Comparison of ENCODE assay signal across 19 cellular contexts in the genomic region with DNA sequence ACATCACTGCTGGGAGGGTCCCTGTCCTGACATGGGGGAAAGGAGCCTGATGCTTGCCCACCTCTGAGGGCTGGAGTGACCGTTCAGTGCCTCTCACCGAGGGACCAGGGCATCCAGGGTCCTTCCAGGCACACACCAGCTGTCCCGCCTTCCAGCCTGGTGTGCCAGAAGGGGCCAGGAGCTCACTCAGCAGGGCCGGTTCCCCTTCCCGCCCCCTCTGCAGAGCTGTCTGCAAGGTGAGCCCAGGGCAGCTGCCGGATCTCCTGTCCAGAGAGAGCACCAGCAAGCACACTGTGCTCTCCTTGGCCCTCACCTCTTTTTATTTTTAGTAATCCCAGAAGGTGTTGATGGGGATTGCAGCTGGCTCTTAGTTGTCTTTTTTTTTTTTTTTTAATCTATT. TPM values are rescaled to one million over a fixed set of nuclear protein-coding genes. Genes with fewer than 3 reads are reported as not detected.
DNase-seq lines count a peak whose midpoint lies in the region; ATAC-seq and TF ChIP-seq lines count a peak whose summit lies in the region.
"Had no signal": no experiment of that assay in that cellular context is flagged by ENCODE, and none has a peak within 500 bp of the region (broad histone marks: within the 10 kb centered on the region; RNA-seq: fewer than 3 reads in every experiment).

No MANE protein-coding gene starts in this region.

- peaks cover 79% of the 10 kb centered on the region for H3K36me3 ChIP-seq in DND-41 (ENCODE audit: insufficient read depth, low read length)
- H3K36me3 ChIP-seq in gastrocnemius medialis: peaks cover 0 to 10% of the 10 kb centered on the region in 2 donors
- H3K36me3 ChIP-seq in A673 (ENCODE audit: insufficient read depth, low read length, poor library complexity, severe bottlenecking): no peaks in the 10 kb centered on the region

- ATAC-seq in DND-41 (ENCODE audit: insufficient read depth, low read depth): no peak
- ATAC-seq in gastrocnemius medialis: peak; percentile 48 to 58
- ATAC-seq: T-helper 17 cell had no signal

- H3K9me3 ChIP-seq in DND-41 (ENCODE audit: insufficient read depth, low read length, severe bottlenecking) (no peaks in the 10 kb centered on the region), gastrocnemius medialis (no peaks in the 10 kb centered on the region), A673 (ENCODE audit: low read depth, low read length, poor library complexity, severe bottlenecking) (no peaks in the 10 kb centered on the region)
- H3K9me3 ChIP-seq: mucosa of descending colon had no signal

- DNase-seq in DND-41 (no peak), caudate nucleus (lab: John Stamatoyannopoulos, UW) (peak in 1 of 61 donors; percentile 9), left kidney (ENCODE audit: low read depth, low spot score) (peak; percentile 26), gastrocnemius medialis (peak; percentile 87 to 96), NCI-H187 treated with DMSO at 0.1 percent for 48 hours (lab: John Stamatoyannopoulos, UW) (no peak), cerebellum (ENCODE audit: low spot score) (no peak), hippocampal formation (lab: John Stamatoyannopoulos, UW) (no peak), A673 (ENCODE audit: low spot score) (no peak)
- DNase-seq: activated naive CD4-positive, alpha-beta T cell treated with anti-CD3 and anti-CD28 coated beads for 36 hours; COR-L47; GF-D8; Karpas-422; NCI-H1436; NCI-H526; RPMI8226; stimulated activated CD4-positive, alpha-beta T cell treated with anti-CD3 and anti-CD28 coated beads, Interleukin-1b, Interleukin-23, amount 100 ng/mL, for 48 hours; T-helper 17 cell; trophoblast cell had no signal

- no peak for TF ChIP-seq CTCF in DND-41 (IDR thresholded peaks at IDR 0.05; ENCODE audit: borderline replicate concordance, extremely low read depth, low read length, poor library complexity, severe bottlenecking)
- no peak for TF ChIP-seq CTCF in gastrocnemius medialis (IDR thresholded peaks at IDR 0.05 in 4 of 5, conservative IDR thresholded peaks at IDR 0.05 in 1 of 5)
- no peak for TF ChIP-seq CTCF in A673 (conservative IDR thresholded peaks at IDR 0.05; ENCODE audit: low read depth, low read length)

- BruUV-seq in A673 (replicated peaks; lab: Mats Ljungman, UMichigan): no TSS peak

- peaks cover 93% of the 10 kb centered on the region for H3K79me2 ChIP-seq in DND-41 (ENCODE audit: insufficient read depth, low read length)

- H2AFZ ChIP-seq in DND-41 (ENCODE audit: low read depth, low read length): no peak overlapping the region

- POLR2A ChIA-PET in A673 (lab: Charles Lee; ENCODE audit: low non-redundant PET): no interaction called here

- H3K9ac ChIP-seq in DND-41 (ENCODE audit: low read depth, low read length): no peak overlapping the region

- peaks cover 33% of the 10 kb centered on the region for H4K20me1 ChIP-seq in DND-41 (ENCODE audit: insufficient read depth, low read length)

- H3K4me1 ChIP-seq in DND-41 (ENCODE audit: insufficient read depth, low read length) (peaks cover 33% of the 10 kb centered on the region), gastrocnemius medialis (peaks cover 81 to 84% of the 10 kb centered on the region in 2 donors), A673 (ENCODE audit: insufficient read depth, low read length, poor library complexity, severe bottlenecking) (peaks cover 20% of the 10 kb centered on the region)

- H3K27ac ChIP-seq in DND-41 (ENCODE audit: low read length): peak overlapping the region; percentile 32
- peak overlapping the region; percentile 52 for H3K27ac ChIP-seq in caudate nucleus (ENCODE audit: low read depth, low read length)
- peak overlapping the region; percentile 86 to 99 (median 92) for H3K27ac ChIP-seq in gastrocnemius medialis
- no peak overlapping the region for H3K27ac ChIP-seq in A673 (ENCODE audit: low read depth, low read length, poor library complexity, severe bottlenecking)

- in situ Hi-C loops in gastrocnemius medialis (cut with MboI; ENCODE audit: low sequenced_read_pairs in 4 of 4): no loop called here

- H3K4me3 ChIP-seq in DND-41 (ENCODE audit: low read depth in 1 of 2, low read length in 2 of 2): no peak overlapping the region
- H3K4me3 ChIP-seq in gastrocnemius medialis: peak overlapping the region; percentile 29 to 46 (median 36)
- no peak overlapping the region for H3K4me3 ChIP-seq in A673 (ENCODE audit: low read depth, low read length, poor library complexity, severe bottlenecking)
- H3K4me3 ChIP-seq: mucosa of descending colon had no signal

- peak; percentile 52 to 72 for TF ChIP-seq POLR2A in gastrocnemius medialis (IDR thresholded peaks at IDR 0.05)

- no peak overlapping the region for H3K4me2 ChIP-seq in DND-41 (ENCODE audit: insufficient read depth, low read length)

- H3K27me3 ChIP-seq in DND-41 (ENCODE audit: insufficient read depth, low read length, poor library complexity) (no peaks in the 10 kb centered on the region), gastrocnemius medialis (no peaks in the 10 kb centered on the region), A673 (replicated peaks; ENCODE audit: insufficient read depth, low read depth, low read length, poor library complexity) (peaks cover 47% of the 10 kb centered on the region)

- intact Hi-C loops in gastrocnemius medialis (cut with DNase I; ENCODE audit: low total_unique reads): loop anchor here (10.0 kb wide), 1 partner anchor 963 kb away; a partner anchor contains a TSS
- intact Hi-C loops in A673 (cut with micrococcal nuclease; ENCODE audit: unreplicated experiment): no loop called here

- CTCF ChIA-PET in A673 (lab: Charles Lee): no interaction called here

RNA-seq across cellular contexts. Expression of a gene that starts 16.9 kb away (rescaled TPM):
- total RNA-seq in gastrocnemius medialis (10 to 100 TPM; 37.3 to 65.1 (median 44.4) TPM), cerebellum (10.1 TPM), A673 (2021) (6.2 and 10.6 TPM in 2 replicates)

RNA-seq across cellular contexts. Expression of a gene that starts 41.2 kb away (rescaled TPM):
- total RNA-seq in gastrocnemius medialis (100 to 1,000 TPM in 1 of 4 donors, 10 to 100 TPM in 3; 40.4 to 161 (median 56.6) TPM), cerebellum (1.6 TPM), A673 (2021) (7.5 and 11.8 TPM in 2 replicates)

Comparison
In these comparisons a context has a peak if more than half of its experiments do, and no peak if none do; other contexts are left out.
1. DNase-seq: peak in left kidney (single experiment) and gastrocnemius medialis (2 of 2); none in DND-41 (single experiment), NCI-H187 treated with DMSO at 0.1 percent for 48 hours (single experiment), cerebellum (single experiment), hippocampal formation (0 of 2) and A673 (single experiment).
2. H3K4me3 ChIP-seq: peak in gastrocnemius medialis (4 of 4); none in DND-41 (0 of 2) and A673 (single experiment).